In genomic region chrX:154164902-154165301, GRCh38 we compare ENCODE assay signal across 4 cellular contexts. TPM values are rescaled to one million over a fixed set of nuclear protein-coding genes. Genes with fewer than 3 reads are reported as not detected.
"Had no signal": no experiment of that assay in that cellular context is flagged by ENCODE, and none has a peak within 500 bp of the region (broad histone marks: within the 10 kb centered on the region; RNA-seq: fewer than 3 reads in every experiment).

No MANE protein-coding gene starts in this region.

RNA-seq across cellular contexts. Expression of gene OPN1MW, which starts 17.5 kb away (rescaled TPM):
- total RNA-seq: LHCN-M2, M059J, MCF 10A, NCI-H460 had no signal

RNA-seq across cellular contexts. Expression of gene OPN1LW, which starts 20.9 kb away (rescaled TPM):
- total RNA-seq: LHCN-M2, M059J, MCF 10A, NCI-H460 had no signal

RNA-seq across cellular contexts. Expression of gene OPN1MW2, which starts 54.7 kb away (rescaled TPM):
- total RNA-seq: LHCN-M2, M059J, MCF 10A, NCI-H460 had no signal
